ENCODE assay signal across 18 cellular contexts in genomic region chr15:84961114-84961452, GRCh38. TPM values are rescaled to one million over a fixed set of nuclear protein-coding genes. Genes with fewer than 3 reads are reported as not detected.
DNase-seq lines count a peak whose midpoint lies in the region; ATAC-seq, FAIRE-seq and TF ChIP-seq lines count a peak whose summit lies in the region.
"Had no signal": no experiment of that assay in that cellular context is flagged by ENCODE, and none has a peak within 500 bp of the region (broad histone marks: within the 10 kb centered on the region; RNA-seq: fewer than 3 reads in every experiment).

No MANE protein-coding gene starts in this region.

- H3K4me3 Mint-ChIP-seq in HFFc6 (peak overlapping the region; percentile 18), astrocyte (ENCODE audit: unreplicated experiment) (no peak overlapping the region)
- H3K4me3 Mint-ChIP-seq in activated T-cell treated with anti-CD3 and anti-CD28 coated beads, Interleukin-2, amount 50 U/mL, for 24 hours, result no peak overlapping the region
- H3K4me3 Mint-ChIP-seq: memory B cell; T-helper 1 cell treated with Interleukin-12 subunit alpha and Interleukin-12 subunit beta and Interleukin-4 antibody, amounts not matched to agents 30 μg/mL and 1 μg/mL, for 36 hours had no signal

- H4K20me1 ChIP-seq in astrocyte (ENCODE audit: insufficient read depth, low read length), result no peaks in the 10 kb centered on the region

- no peaks in the 10 kb centered on the region for H3K79me2 ChIP-seq in astrocyte (ENCODE audit: insufficient read depth, low read length)
- H3K79me2 ChIP-seq: parathyroid adenoma had no signal

- peaks cover 1% of the 10 kb centered on the region; the same call in 1 of the 2 replicates for H3K27me3 Mint-ChIP-seq in HFFc6 (ENCODE audit: insufficient read depth)
- H3K27me3 Mint-ChIP-seq in astrocyte (ENCODE audit: low read depth, unreplicated experiment), result peaks cover 3% of the 10 kb centered on the region
- H3K27me3 Mint-ChIP-seq in activated T-cell treated with anti-CD3 and anti-CD28 coated beads, Interleukin-2, amount 50 U/mL, for 24 hours, result peaks cover 17% of the 10 kb centered on the region

- no peak for ATAC-seq in HG02970 (IDR thresholded peaks at IDR 0.05; ENCODE audit: low FRiP score, unreplicated experiment)
- ATAC-seq: body of pancreas had no signal

- intact Hi-C loops in posterior cingulate gyrus (cut with DNase I), result no loop called here

- H3K4me1 ChIP-seq in astrocyte (ENCODE audit: insufficient read depth, low read length) (peaks cover 16% of the 10 kb centered on the region), iPS-15b (ENCODE audit: control insufficient read depth, insufficient read depth, low read length) (peaks cover 6% of the 10 kb centered on the region)
- H3K4me1 ChIP-seq: body of pancreas, parathyroid adenoma, tibial nerve had no signal

- peak overlapping the region; percentile 69 for H3K4me2 ChIP-seq in astrocyte (ENCODE audit: low read length)

- H3K27ac Mint-ChIP-seq in HFFc6 (peak overlapping the region; percentile 53), astrocyte (ENCODE audit: unreplicated experiment) (no peak overlapping the region)
- H3K27ac Mint-ChIP-seq in activated T-cell treated with anti-CD3 and anti-CD28 coated beads, Interleukin-2, amount 50 U/mL, for 24 hours, result no peak overlapping the region
- H3K27ac Mint-ChIP-seq: activated T-helper 2 cell treated with anti-CD3 and anti-CD28 coated beads, Interferon-gamma antibody, Interleukin-2, Interleukin-4, amounts not matched to agents 10 μg/mL and 5 μg/mL and 100 μg/mL, durations not matched to agents 14 hours and 24 hours and 36 hours; memory B cell; T-helper 1 cell treated with Interleukin-12 subunit alpha and Interleukin-12 subunit beta and Interleukin-4 antibody, amounts not matched to agents 30 μg/mL and 1 μg/mL, for 36 hours had no signal

- peak overlapping the region; percentile 29 for H2AFZ ChIP-seq in astrocyte (ENCODE audit: low read depth, low read length)
- H2AFZ ChIP-seq: parathyroid adenoma had no signal

- H3K27ac ChIP-seq in astrocyte (ENCODE audit: low read depth, low read length), result peak overlapping the region; percentile 49
- H3K27ac ChIP-seq: body of pancreas, parathyroid adenoma, tibial nerve had no signal

- H3K36me3 ChIP-seq in astrocyte (ENCODE audit: insufficient read depth, low read length) (no peaks in the 10 kb centered on the region), iPS-15b (ENCODE audit: control insufficient read depth, insufficient read depth, low read length) (no peaks in the 10 kb centered on the region)
- H3K36me3 ChIP-seq: tibial nerve had no signal

- H3K9ac ChIP-seq in astrocyte (ENCODE audit: low read length) (peak overlapping the region; percentile 30), iPS-15b (ENCODE audit: low read depth, low read length) (peak overlapping the region; percentile 17)
- H3K9ac ChIP-seq: parathyroid adenoma had no signal

- H3K9me3 Mint-ChIP-seq in HFFc6, result no peaks in the 10 kb centered on the region
- H3K9me3 Mint-ChIP-seq in astrocyte (ENCODE audit: unreplicated experiment), result peaks cover 10% of the 10 kb centered on the region
- H3K9me3 Mint-ChIP-seq in activated T-cell treated with anti-CD3 and anti-CD28 coated beads, Interleukin-2, amount 50 U/mL, for 24 hours, result no peaks in the 10 kb centered on the region
- H3K9me3 Mint-ChIP-seq: activated T-helper 2 cell treated with anti-CD3 and anti-CD28 coated beads, Interferon-gamma antibody, Interleukin-2, Interleukin-4, amounts not matched to agents 10 μg/mL and 5 μg/mL and 100 μg/mL, durations not matched to agents 14 hours and 24 hours and 36 hours; memory B cell; T-helper 1 cell treated with Interleukin-12 subunit alpha and Interleukin-12 subunit beta and Interleukin-4 antibody, amounts not matched to agents 30 μg/mL and 1 μg/mL, for 36 hours had no signal

- H3K4me3 ChIP-seq in astrocyte (ENCODE audit: insufficient read depth, low read depth, low read length) (no peak overlapping the region), iPS-15b (ENCODE audit: low read depth, low read length) (no peak overlapping the region)
- H3K4me3 ChIP-seq: body of pancreas, tibial nerve had no signal

- H3K36me3 Mint-ChIP-seq in HFFc6 (ENCODE audit: low read depth), result 0 out of 2 replicates have a peak, but pooled peaks cover 5% of the 10 kb centered on the region
- H3K36me3 Mint-ChIP-seq in astrocyte (ENCODE audit: low read depth, unreplicated experiment), result peaks cover 3% of the 10 kb centered on the region
- H3K36me3 Mint-ChIP-seq in activated T-cell treated with anti-CD3 and anti-CD28 coated beads, Interleukin-2, amount 50 U/mL, for 24 hours (ENCODE audit: low read depth), result no peaks in the 10 kb centered on the region
- H3K36me3 Mint-ChIP-seq: memory B cell had no signal

- H3K9me3 ChIP-seq in astrocyte (ENCODE audit: insufficient read depth, low read depth, low read length) (peaks cover 5% of the 10 kb centered on the region), iPS-15b (ENCODE audit: control insufficient read depth, insufficient read depth, low read length) (no peaks in the 10 kb centered on the region)
- H3K9me3 ChIP-seq: body of pancreas had no signal

- no peak for FAIRE-seq in astrocyte (lab: Jason Lieb, UNC)

- peak; percentile 62 for DNase-seq in A172 (ENCODE audit: low spot score)
- peak; percentile 74 for DNase-seq in HFFc6
- peak; percentile 89 for DNase-seq in astrocyte (ENCODE audit: low read depth)
- DNase-seq in posterior cingulate gyrus, result no peak
- DNase-seq in activated T-cell treated with anti-CD3 and anti-CD28 coated beads, Interleukin-2, amount 50 U/mL, for 24 hours, result no peak
- DNase-seq in stimulated activated CD4-positive, alpha-beta T cell treated with anti-CD3 and anti-CD28 coated beads, Interleukin-4, amount 100 ng/mL, for 4 hours, result no peak
- DNase-seq: body of pancreas, Calu3, hypothalamus, NCI-H1436, NCI-H446 treated with DMSO at 0.1 percent for 48 hours had no signal

- H3K4me1 Mint-ChIP-seq in HFFc6 (ENCODE audit: low read depth) (peaks cover 37% of the 10 kb centered on the region), astrocyte (ENCODE audit: low read depth, unreplicated experiment) (peaks cover 14% of the 10 kb centered on the region)
- peaks cover 4% of the 10 kb centered on the region for H3K4me1 Mint-ChIP-seq in activated T-cell treated with anti-CD3 and anti-CD28 coated beads, Interleukin-2, amount 50 U/mL, for 24 hours (ENCODE audit: low read depth)

- H3K27me3 ChIP-seq in astrocyte (ENCODE audit: insufficient read depth, low read length) (no peaks in the 10 kb centered on the region), iPS-15b (ENCODE audit: control insufficient read depth, insufficient read depth, low read length) (no peaks in the 10 kb centered on the region)
- H3K27me3 ChIP-seq: body of pancreas, tibial nerve had no signal

- TF ChIP-seq CTCF in HFFc6 (IDR thresholded peaks at IDR 0.05) (no peak), astrocyte (IDR thresholded peaks at IDR 0.05; ENCODE audit: insufficient read depth, low read depth, low read length) (no peak)

RNA-seq across cellular contexts. Expression of gene PDE8A, which starts 20.6 kb away (rescaled TPM):
- 7.9 and 13.8 TPM in 2 replicates for total RNA-seq in A172 (2014; rRNA removed; shearing (Covaris generic))
- total RNA-seq in HFFc6 (2021; fragmentation: NEBNext Ultra II Directional; extraction: Animal tissue kit (Norgen Biotek cat#: 25700)), result 10 to 100 TPM; 14.3 to 18.6 (median 16.6) TPM
- 16.3 and 18.0 TPM in 2 replicates for total RNA-seq in astrocyte

Comparison
In these comparisons a context has a peak if more than half of its experiments do, and no peak if none do; other contexts are left out.
1. DNase-seq: peak in A172 (single experiment), HFFc6 (single experiment) and astrocyte (single experiment); none in posterior cingulate gyrus (0 of 10), activated T-cell treated with anti-CD3 and anti-CD28 coated beads, Interleukin-2, amount 50 U/mL, for 24 hours (single experiment) and stimulated activated CD4-positive, alpha-beta T cell treated with anti-CD3 and anti-CD28 coated beads, Interleukin-4, amount 100 ng/mL, for 4 hours (0 of 2).